28 cellular contexts compared by ENCODE assay signal in the genomic region with DNA sequence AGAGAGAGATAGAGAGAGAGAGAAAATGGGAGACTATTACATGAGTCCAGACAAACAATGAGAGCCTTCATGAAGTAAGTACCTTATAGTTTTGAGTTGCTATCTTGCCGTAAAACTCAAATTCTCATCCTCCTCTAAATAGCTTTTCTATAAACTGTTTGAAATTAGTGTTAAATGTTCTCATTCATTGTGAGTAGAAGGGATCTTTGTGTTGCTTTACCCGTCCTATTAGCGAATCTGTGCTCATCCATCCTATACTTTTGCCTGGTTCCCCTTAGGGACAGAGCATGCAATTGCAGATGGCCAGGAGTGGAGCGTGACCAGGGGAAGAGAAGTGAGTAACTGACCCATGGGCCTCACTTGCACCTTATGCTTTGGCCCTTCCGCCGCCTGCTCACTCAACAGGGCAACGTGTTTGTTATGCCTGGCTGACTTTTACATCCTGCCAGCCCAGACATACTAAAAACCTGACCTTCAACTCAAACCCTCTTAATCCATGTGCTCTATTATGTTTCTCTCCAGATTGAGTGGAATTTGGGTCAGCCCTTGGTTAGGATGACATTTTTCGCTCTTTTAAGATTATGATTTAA.
DNase-seq lines count a peak whose midpoint lies in the region; ATAC-seq and FAIRE-seq lines count a peak whose summit lies in the region.
"Had no signal": no experiment of that assay in that cellular context is flagged by ENCODE, and none has a peak within 500 bp of the region (broad histone marks: within the 10 kb centered on the region; RNA-seq: fewer than 3 reads in every experiment).

No MANE protein-coding gene starts in this region.

- peak; percentile 50 for ATAC-seq in GM21786 (IDR thresholded peaks at IDR 0.05; ENCODE audit: unreplicated experiment)
- peak; percentile 44 for ATAC-seq in HG03442 (IDR thresholded peaks at IDR 0.05; ENCODE audit: unreplicated experiment)
- ATAC-seq in stimulated activated naive CD8-positive, alpha-beta T cell treated with anti-CD3 and anti-CD28 coated beads, Interleukin-15, amount 100 ng/mL, for 72 hours: no peak
- no peak for ATAC-seq in GM21619 (IDR thresholded peaks at IDR 0.05; ENCODE audit: unreplicated experiment)
- ATAC-seq: activated CD8-positive, alpha-beta T cell treated with anti-CD3 and anti-CD28 coated beads, Interleukin-2, amount 10 ng/mL, durations not matched to agents 7 days and 5 days; heart right ventricle; left cardiac atrium; right lobe of liver; SK-N-SH treated with all-trans-retinoic acid at 6 μM for 48 hours; T-helper 17 cell had no signal

- no peak for DNase-seq in GM18507 (ENCODE audit: extremely low spot score, insufficient read length, low read depth)
- DNase-seq in left kidney (ENCODE audit: low read depth, low spot score): peak; percentile 81
- no peak for DNase-seq in stimulated activated naive CD8-positive, alpha-beta T cell treated with anti-CD3 and anti-CD28 coated beads, Interleukin-15, amount 100 ng/mL, for 72 hours
- no peak for DNase-seq in UCSD-AML1 (lab: John Stamatoyannopoulos, UW; ENCODE audit: unreplicated experiment)
- no peak for DNase-seq in immature natural killer cell
- DNase-seq: activated CD4-positive, alpha-beta T cell treated with anti-CD3 and anti-CD28 coated beads for 1 hour; activated CD8-positive, alpha-beta T cell treated with anti-CD3 and anti-CD28 coated beads, Interleukin-2, amount 10 ng/mL, durations not matched to agents 7 days and 5 days; activated naive CD8-positive, alpha-beta T cell treated with anti-CD3 and anti-CD28 coated beads, Interleukin-2, amount 10 ng/mL, durations not matched to agents 7 days and 5 days; CD8-positive, alpha-beta memory T cell; colonic mucosa; effector memory CD4-positive, alpha-beta T cell; erythroblast; GOT3; heart right ventricle; left cardiac atrium; NCI-H1694; NCI-H510A; OCI-M1; right lobe of liver; stimulated activated CD4-positive, alpha-beta T cell treated with anti-CD3 and anti-CD28 coated beads, Interleukin-2, amount 100 ng/mL, for 48 hours; T-helper 17 cell; upper lobe of left lung had no signal

- no peaks in the 10 kb centered on the region for H3K4me1 Mint-ChIP-seq in stimulated activated naive CD8-positive, alpha-beta T cell treated with anti-CD3 and anti-CD28 coated beads, Interleukin-15, amount 100 ng/mL, for 72 hours
- H3K4me1 Mint-ChIP-seq in immature natural killer cell: no peaks in the 10 kb centered on the region
- H3K4me1 Mint-ChIP-seq: activated naive CD8-positive, alpha-beta T cell treated with anti-CD3 and anti-CD28 coated beads, Interleukin-2, amount 10 ng/mL, durations not matched to agents 7 days and 5 days; CD8-positive, alpha-beta memory T cell; T-helper 17 cell had no signal

- H3K36me3 Mint-ChIP-seq in immature natural killer cell: no peaks in the 10 kb centered on the region
- H3K36me3 Mint-ChIP-seq: activated naive CD8-positive, alpha-beta T cell treated with anti-CD3 and anti-CD28 coated beads, Interleukin-2, amount 10 ng/mL, durations not matched to agents 7 days and 5 days; CD8-positive, alpha-beta memory T cell had no signal

- H3K4me3 Mint-ChIP-seq in stimulated activated naive CD8-positive, alpha-beta T cell treated with anti-CD3 and anti-CD28 coated beads, Interleukin-15, amount 100 ng/mL, for 72 hours: no peak overlapping the region
- no peak overlapping the region for H3K4me3 Mint-ChIP-seq in immature natural killer cell
- H3K4me3 Mint-ChIP-seq: activated CD8-positive, alpha-beta T cell treated with anti-CD3 and anti-CD28 coated beads, Interleukin-2, amount 10 ng/mL, durations not matched to agents 7 days and 5 days; activated naive CD8-positive, alpha-beta T cell treated with anti-CD3 and anti-CD28 coated beads, Interleukin-2, amount 10 ng/mL, durations not matched to agents 7 days and 5 days; B cell; CD8-positive, alpha-beta memory T cell; T-helper 17 cell had no signal

- no peaks in the 10 kb centered on the region for H3K27me3 Mint-ChIP-seq in stimulated activated naive CD8-positive, alpha-beta T cell treated with anti-CD3 and anti-CD28 coated beads, Interleukin-15, amount 100 ng/mL, for 72 hours
- peaks cover 2 to 3% (median 3%) of the 10 kb centered on the region in 3 donors for H3K27me3 Mint-ChIP-seq in immature natural killer cell (ENCODE audit: low read depth in 3 of 3)
- H3K27me3 Mint-ChIP-seq: B cell had no signal

- H3K9me3 Mint-ChIP-seq in stimulated activated naive CD8-positive, alpha-beta T cell treated with anti-CD3 and anti-CD28 coated beads, Interleukin-15, amount 100 ng/mL, for 72 hours: no peaks in the 10 kb centered on the region
- H3K9me3 Mint-ChIP-seq in immature natural killer cell: no peaks in the 10 kb centered on the region
- H3K9me3 Mint-ChIP-seq: activated naive CD8-positive, alpha-beta T cell treated with anti-CD3 and anti-CD28 coated beads, Interleukin-2, amount 10 ng/mL, durations not matched to agents 7 days and 5 days had no signal

- H3K27ac Mint-ChIP-seq in stimulated activated naive CD8-positive, alpha-beta T cell treated with anti-CD3 and anti-CD28 coated beads, Interleukin-15, amount 100 ng/mL, for 72 hours: no peak overlapping the region
- no peak overlapping the region for H3K27ac Mint-ChIP-seq in immature natural killer cell
- H3K27ac Mint-ChIP-seq: activated CD8-positive, alpha-beta T cell treated with anti-CD3 and anti-CD28 coated beads, Interleukin-2, amount 10 ng/mL, durations not matched to agents 7 days and 5 days; activated naive CD8-positive, alpha-beta T cell treated with anti-CD3 and anti-CD28 coated beads, Interleukin-2, amount 10 ng/mL, durations not matched to agents 7 days and 5 days; B cell; CD8-positive, alpha-beta memory T cell; T-helper 17 cell had no signal

- peak; percentile 92 for FAIRE-seq in GM18507 (lab: Jason Lieb, UNC)
- FAIRE-seq: G401.6 had no signal

Comparison
In these comparisons a context has a peak if more than half of its experiments do, and no peak if none do; other contexts are left out.
1. ATAC-seq: peak in GM21786 (single experiment) and HG03442 (single experiment); none in stimulated activated naive CD8-positive, alpha-beta T cell treated with anti-CD3 and anti-CD28 coated beads, Interleukin-15, amount 100 ng/mL, for 72 hours (single experiment) and GM21619 (single experiment).